Comparison of ENCODE assay signal across 9 cellular contexts in genomic region chr2:11248-11941, GRCh38. TPM values are rescaled to one million over a fixed set of nuclear protein-coding genes. Genes with fewer than 3 reads are reported as not detected.
DNase-seq lines count a peak whose midpoint lies in the region; ATAC-seq and TF ChIP-seq lines count a peak whose summit lies in the region.
"Had no signal": no experiment of that assay in that cellular context is flagged by ENCODE, and none has a peak within 500 bp of the region (broad histone marks: within the 10 kb centered on the region; RNA-seq: fewer than 3 reads in every experiment).

No MANE protein-coding gene starts in this region.

- ATAC-seq in GM19324 (IDR thresholded peaks at IDR 0.05; ENCODE audit: low FRiP score, unreplicated experiment), result no peak

- H3K4me1 Mint-ChIP-seq in activated naive CD8-positive, alpha-beta T cell treated with anti-CD3 and anti-CD28 coated beads for 36 hours, result no peaks in the 10 kb centered on the region

- no peak overlapping the region for H3K27ac Mint-ChIP-seq in activated naive CD8-positive, alpha-beta T cell treated with anti-CD3 and anti-CD28 coated beads for 36 hours
- H3K27ac Mint-ChIP-seq: stimulated activated naive CD8-positive, alpha-beta T cell treated with anti-CD3 and anti-CD28 coated beads, Interleukin-15, Interleukin-2, amounts not matched to agents 100 ng/mL and 50 ng/mL, for 24 hours had no signal

- no peaks in the 10 kb centered on the region for H3K36me3 Mint-ChIP-seq in activated naive CD8-positive, alpha-beta T cell treated with anti-CD3 and anti-CD28 coated beads for 36 hours

- no peak overlapping the region for H3K4me3 Mint-ChIP-seq in activated naive CD8-positive, alpha-beta T cell treated with anti-CD3 and anti-CD28 coated beads for 36 hours
- H3K4me3 Mint-ChIP-seq: stimulated activated naive CD8-positive, alpha-beta T cell treated with anti-CD3 and anti-CD28 coated beads, Interleukin-15, Interleukin-2, amounts not matched to agents 100 ng/mL and 50 ng/mL, for 24 hours had no signal

- TF ChIP-seq CTCF in GM20000 (IDR thresholded peaks at IDR 0.05; ENCODE audit: extremely low read depth, missing control alignments), result peak; percentile 59

- DNase-seq in GM20000 (ENCODE audit: low spot score), result no peak
- DNase-seq in SKM-1 (lab: John Stamatoyannopoulos, UW; ENCODE audit: unreplicated experiment), result peak; percentile 45
- peak; percentile 69 for DNase-seq in activated naive CD8-positive, alpha-beta T cell treated with anti-CD3 and anti-CD28 coated beads for 36 hours
- peak; percentile 42 for DNase-seq in iPS-NIHi11 (ENCODE audit: low spot score)
- DNase-seq in stimulated activated CD4-positive, alpha-beta T cell treated with anti-CD3 and anti-CD28 coated beads, Interleukin-1b, Interleukin-23, amount 100 ng/mL, for 4 hours (ENCODE audit: low read depth in 2 of 2), result peak; percentile 29 to 44
- no peak for DNase-seq in glomerular visceral epithelial cell (ENCODE audit: extremely low spot score)
- no peak for DNase-seq in NCI-H446 treated with DMSO at 0.1 percent for 48 hours (lab: John Stamatoyannopoulos, UW)

- H3K27me3 Mint-ChIP-seq in activated naive CD8-positive, alpha-beta T cell treated with anti-CD3 and anti-CD28 coated beads for 36 hours, result peaks cover 32% of the 10 kb centered on the region

- H3K9me3 Mint-ChIP-seq in activated naive CD8-positive, alpha-beta T cell treated with anti-CD3 and anti-CD28 coated beads for 36 hours, result no peaks in the 10 kb centered on the region
- H3K9me3 Mint-ChIP-seq: stimulated activated naive CD8-positive, alpha-beta T cell treated with anti-CD3 and anti-CD28 coated beads, Interleukin-15, Interleukin-2, amounts not matched to agents 100 ng/mL and 50 ng/mL, for 24 hours had no signal

RNA-seq across cellular contexts. Expression of gene FAM110C, which starts 34.9 kb away (rescaled TPM):
- total RNA-seq in activated naive CD8-positive, alpha-beta T cell treated with anti-CD3 and anti-CD28 coated beads for 36 hours, result under 1 TPM; 0.14 to 0.16 TPM

Comparison
In these comparisons a context has a peak if more than half of its experiments do, and no peak if none do; other contexts are left out.
1. DNase-seq: peak in SKM-1 (single experiment), activated naive CD8-positive, alpha-beta T cell treated with anti-CD3 and anti-CD28 coated beads for 36 hours (single experiment), iPS-NIHi11 (single experiment) and stimulated activated CD4-positive, alpha-beta T cell treated with anti-CD3 and anti-CD28 coated beads, Interleukin-1b, Interleukin-23, amount 100 ng/mL, for 4 hours (2 of 2); none in GM20000 (single experiment), glomerular visceral epithelial cell (single experiment) and NCI-H446 treated with DMSO at 0.1 percent for 48 hours (single experiment).